1 cellular context compared by ENCODE assay signal in the genomic region with DNA sequence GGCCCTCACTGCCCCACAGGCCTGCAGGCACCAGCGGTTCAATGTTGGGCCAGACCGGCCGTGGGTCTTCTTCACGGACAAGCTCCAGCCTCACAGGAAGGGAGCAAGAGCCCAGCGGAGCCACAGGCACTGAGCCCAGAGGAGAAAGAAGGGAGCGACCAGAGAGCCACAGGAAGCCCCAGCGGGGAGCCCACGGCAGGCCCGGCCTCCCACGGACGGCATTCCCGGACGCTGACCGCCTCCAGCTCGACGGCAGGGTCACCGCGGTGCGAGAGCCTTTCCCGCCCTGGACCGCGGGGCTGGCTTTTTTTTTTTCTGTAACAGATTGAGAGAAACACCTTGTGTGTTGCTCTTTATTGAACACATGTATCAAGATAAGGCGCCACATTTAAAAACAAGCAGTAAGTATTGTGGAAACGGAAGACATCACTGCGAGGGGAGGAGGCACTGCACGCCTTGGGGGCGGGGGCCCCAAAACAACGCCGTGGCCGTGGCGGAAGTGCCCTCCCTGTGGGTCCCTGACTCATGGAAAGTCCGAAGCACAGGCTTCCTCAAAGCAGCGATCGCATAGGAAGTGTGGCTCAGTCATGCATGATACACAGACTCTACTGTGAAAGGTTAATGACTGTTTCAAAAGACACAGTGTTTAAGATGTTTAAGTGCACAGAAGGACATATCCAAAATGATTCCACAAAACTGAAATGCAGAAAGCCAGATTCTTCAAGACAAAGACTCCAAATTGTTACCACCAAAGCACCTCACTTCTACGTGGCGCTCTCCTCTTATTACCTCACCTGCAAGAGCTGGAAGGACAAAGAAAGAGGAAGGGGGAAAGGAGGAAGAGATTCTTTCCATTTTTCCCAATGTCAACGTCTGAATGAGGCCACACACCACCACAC.
A peak's percentile ranks its signal among the peaks of the same experiment; 100 is the strongest.
TF ChIP-seq lines count a peak whose summit lies in the region.

No MANE protein-coding gene starts in this region.

TF ChIP-seq in K562, 482 proteins besides CTCF, POLR2A, EP300 and RAD21 (continued from another document and continues in another):
- peak; percentile 81 for TF ChIP-seq ZBTB40 (IDR thresholded peaks at IDR 0.05)
- TF ChIP-seq ZBTB40 (CRISPR knock-in tag; IDR thresholded peaks at IDR 0.05) = no peak
- TF ChIP-seq, protein P1, sequence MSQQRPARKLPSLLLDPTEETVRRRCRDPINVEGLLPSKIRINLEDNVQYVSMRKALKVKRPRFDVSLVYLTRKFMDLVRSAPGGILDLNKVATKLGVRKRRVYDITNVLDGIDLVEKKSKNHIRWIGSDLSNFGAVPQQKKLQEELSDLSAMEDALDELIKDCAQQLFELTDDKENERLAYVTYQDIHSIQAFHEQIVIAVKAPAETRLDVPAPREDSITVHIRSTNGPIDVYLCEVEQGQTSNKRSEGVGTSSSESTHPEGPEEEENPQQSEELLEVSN (IDR thresholded peaks at IDR 0.05; ENCODE audit: borderline replicate concordance in 1 of 2, extremely low read depth in 1 of 2, insufficient read depth in 1 of 2, insufficient read length in 1 of 2, low read depth in 1 of 2, low read length in 1 of 2, poor library complexity in 1 of 2, severe bottlenecking in 1 of 2) = peak; percentile 66 to 94
- TF ChIP-seq, protein P2, sequence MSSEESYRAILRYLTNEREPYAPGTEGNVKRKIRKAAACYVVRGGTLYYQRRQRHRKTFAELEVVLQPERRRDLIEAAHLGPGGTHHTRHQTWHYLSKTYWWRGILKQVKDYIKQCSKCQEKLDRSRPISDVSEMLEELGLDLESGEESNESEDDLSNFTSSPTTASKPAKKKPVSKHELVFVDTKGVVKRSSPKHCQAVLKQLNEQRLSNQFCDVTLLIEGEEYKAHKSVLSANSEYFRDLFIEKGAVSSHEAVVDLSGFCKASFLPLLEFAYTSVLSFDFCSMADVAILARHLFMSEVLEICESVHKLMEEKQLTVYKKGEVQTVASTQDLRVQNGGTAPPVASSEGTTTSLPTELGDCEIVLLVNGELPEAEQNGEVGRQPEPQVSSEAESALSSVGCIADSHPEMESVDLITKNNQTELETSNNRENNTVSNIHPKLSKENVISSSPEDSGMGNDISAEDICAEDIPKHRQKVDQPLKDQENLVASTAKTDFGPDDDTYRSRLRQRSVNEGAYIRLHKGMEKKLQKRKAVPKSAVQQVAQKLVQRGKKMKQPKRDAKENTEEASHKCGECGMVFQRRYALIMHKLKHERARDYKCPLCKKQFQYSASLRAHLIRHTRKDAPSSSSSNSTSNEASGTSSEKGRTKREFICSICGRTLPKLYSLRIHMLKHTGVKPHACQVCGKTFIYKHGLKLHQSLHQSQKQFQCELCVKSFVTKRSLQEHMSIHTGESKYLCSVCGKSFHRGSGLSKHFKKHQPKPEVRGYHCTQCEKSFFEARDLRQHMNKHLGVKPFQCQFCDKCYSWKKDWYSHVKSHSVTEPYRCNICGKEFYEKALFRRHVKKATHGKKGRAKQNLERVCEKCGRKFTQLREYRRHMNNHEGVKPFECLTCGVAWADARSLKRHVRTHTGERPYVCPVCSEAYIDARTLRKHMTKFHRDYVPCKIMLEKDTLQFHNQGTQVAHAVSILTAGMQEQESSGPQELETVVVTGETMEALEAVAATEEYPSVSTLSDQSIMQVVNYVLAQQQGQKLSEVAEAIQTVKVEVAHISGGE (CRISPR knock-in tag; IDR thresholded peaks at IDR 0.05) = peak in 1 of 3 experiments; percentile 90; a peak in 2 of 6 replicates
- peak in 1 of 2 experiments; percentile 74; a peak in 3 of 4 replicates for TF ChIP-seq FOXK2 (conservative IDR thresholded peaks at IDR 0.05 in 1 of 2, IDR thresholded peaks at IDR 0.05 in 1 of 2; ENCODE audit: low read depth in 2 of 2)
- TF ChIP-seq JUN (IDR thresholded peaks at IDR 0.05; ENCODE audit: borderline replicate concordance, low read depth, low read length) = 0 out of 2 replicates have a peak, but pooled peaks have one; percentile 38
- TF ChIP-seq JUN (CRISPR knock-in tag; IDR thresholded peaks at IDR 0.05; ENCODE audit: borderline replicate concordance) = no peak
- TF ChIP-seq RCOR1 (IDR thresholded peaks at IDR 0.05; ENCODE audit: borderline replicate concordance in 1 of 2, low read depth in 2 of 2, low read length in 2 of 2) = 0 out of 4 replicates have a peak, but pooled peaks of 1 of the 2 experiments have one; percentile 30
- no peak for TF ChIP-seq CAMTA2 (CRISPR knock-in tag; conservative IDR thresholded peaks at IDR 0.05)
- peak; percentile 76 for TF ChIP-seq NCOA6 (IDR thresholded peaks at IDR 0.05)
- TF ChIP-seq ZNF592 (IDR thresholded peaks at IDR 0.05) = peak; percentile 61
- peak; percentile 74 for TF ChIP-seq ZNF384 (IDR thresholded peaks at IDR 0.05; ENCODE audit: low read depth, low read length)
- TF ChIP-seq ATF7 (IDR thresholded peaks at IDR 0.05) = peak; percentile 59; the same call in 1 of the 2 replicates
- TF ChIP-seq NFE2 (IDR thresholded peaks at IDR 0.05; ENCODE audit: low read depth) = peak; percentile 61; the same call in 1 of the 2 replicates
- no peak for TF ChIP-seq FOS (IDR thresholded peaks at IDR 0.05; ENCODE audit: extremely low read depth, insufficient read length)
- TF ChIP-seq JUND (IDR thresholded peaks at IDR 0.05; ENCODE audit: borderline replicate concordance, low read depth, low read length) = peak; percentile 72
- peak; percentile 36; the same call in 2 of the 3 replicates for TF ChIP-seq JUND (tag; IDR thresholded peaks at IDR 0.05; ENCODE audit: borderline replicate concordance, low read depth, low read length)
- peak; percentile 81 for TF ChIP-seq ELF1 (tag; IDR thresholded peaks at IDR 0.05)
- TF ChIP-seq GABPB1 (CRISPR knock-in tag; IDR thresholded peaks at IDR 0.05) = peak; percentile 68; the same call in 1 of the 2 replicates
- TF ChIP-seq ZNF263 (CRISPR knock-in tag; IDR thresholded peaks at IDR 0.05; ENCODE audit: borderline replicate concordance) = 0 out of 2 replicates have a peak, but pooled peaks have one; percentile 22
- peak; percentile 81 for TF ChIP-seq FOSL1 (tag; conservative IDR thresholded peaks at IDR 0.05)
- TF ChIP-seq ELF2 (CRISPR knock-in tag; IDR thresholded peaks at IDR 0.05) = no peak
- TF ChIP-seq PTTG1 (tag; IDR thresholded peaks at IDR 0.05; ENCODE audit: low read depth) = no peak
- no peak for TF ChIP-seq NCOA4 (IDR thresholded peaks at IDR 0.05; ENCODE audit: partially characterized antibody)
- TF ChIP-seq ZNF436 (CRISPR knock-in tag; IDR thresholded peaks at IDR 0.05) = no peak
- TF ChIP-seq RBM14 (IDR thresholded peaks at IDR 0.05; ENCODE audit: borderline replicate concordance, insufficient read depth, low read depth, low read length) = no peak
- TF ChIP-seq MYBL2 (IDR thresholded peaks at IDR 0.05; ENCODE audit: low read depth) = no peak
- TF ChIP-seq MYBL2 (CRISPR knock-in tag; IDR thresholded peaks at IDR 0.05; ENCODE audit: borderline replicate concordance) = no peak
- TF ChIP-seq SOX6 (IDR thresholded peaks at IDR 0.05) = 0 out of 2 replicates have a peak, but pooled peaks have one; percentile 22
- TF ChIP-seq RBBP5 (IDR thresholded peaks at IDR 0.05; ENCODE audit: borderline replicate concordance, insufficient read depth, low read length, poor library complexity, severe bottlenecking) = peak; percentile 47
- TF ChIP-seq FOXM1 (IDR thresholded peaks at IDR 0.05; ENCODE audit: low read depth) = peak; percentile 27; the same call in 1 of the 2 replicates
- TF ChIP-seq FOXM1 (CRISPR knock-in tag; IDR thresholded peaks at IDR 0.05; ENCODE audit: low read depth) = no peak
- 0 out of 2 replicates have a peak, but pooled peaks have one; percentile 36 for TF ChIP-seq NFRKB (IDR thresholded peaks at IDR 0.05; ENCODE audit: low read depth)
- TF ChIP-seq L3MBTL2 (IDR thresholded peaks at IDR 0.05) = peak; percentile 88
- TF ChIP-seq KLF6 (CRISPR knock-in tag; IDR thresholded peaks at IDR 0.05; ENCODE audit: borderline replicate concordance) = no peak
- peak in 1 of 2 experiments; percentile 52; a peak in 1 of 4 replicates for TF ChIP-seq SIN3A (IDR thresholded peaks at IDR 0.05; ENCODE audit: borderline replicate concordance in 2 of 2, control insufficient read depth in 1 of 2, low read depth in 2 of 2, low read length in 2 of 2)
- TF ChIP-seq CREM (IDR thresholded peaks at IDR 0.05; ENCODE audit: low read depth) = peak; percentile 48; the same call in 1 of the 2 replicates
